Comparison of ENCODE assay signal across 8 cellular contexts in the genomic region with DNA sequence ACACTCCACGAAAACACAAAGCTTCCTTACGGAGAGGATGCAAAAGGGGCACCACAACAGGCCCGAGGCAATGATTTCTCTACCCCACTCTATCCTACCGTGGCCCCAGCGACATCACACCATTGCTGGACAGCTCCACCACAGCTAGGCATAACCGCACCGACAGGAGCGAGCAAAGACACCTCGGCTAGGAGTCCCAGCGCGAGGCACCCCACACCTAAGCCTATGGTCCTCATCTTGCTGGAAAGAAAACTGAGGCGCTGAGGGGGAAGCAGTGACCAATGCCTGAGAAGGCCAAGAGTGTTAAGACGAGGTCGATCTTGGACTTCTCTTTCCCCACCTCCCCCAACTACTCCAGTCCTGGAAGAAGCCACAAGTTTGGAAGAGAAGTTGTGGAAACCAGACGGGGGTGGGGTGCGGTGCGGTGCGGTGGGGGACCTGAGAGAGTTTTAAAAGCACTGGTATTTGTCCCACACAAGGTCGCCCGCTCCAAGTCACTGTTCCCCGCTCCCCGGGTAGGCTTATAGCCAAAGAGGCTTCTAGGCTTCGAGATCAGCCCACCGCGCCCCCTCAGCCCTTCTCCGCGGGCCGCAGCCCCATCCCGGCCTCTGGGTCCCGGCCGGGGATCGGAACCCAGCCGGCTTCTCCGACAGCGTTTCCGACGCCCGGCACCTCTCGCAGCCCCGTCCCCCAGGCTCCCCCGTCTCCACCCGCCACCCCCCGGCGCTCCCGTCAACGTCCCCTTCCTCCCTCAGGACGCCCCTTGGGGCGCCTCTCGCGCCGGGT. TPM values are rescaled to one million over a fixed set of nuclear protein-coding genes. Genes with fewer than 3 reads are reported as not detected.
A peak's percentile ranks its signal among the peaks of the same experiment; 100 is the strongest.
DNase-seq lines count a peak whose midpoint lies in the region; ATAC-seq lines count a peak whose summit lies in the region.

No MANE protein-coding gene starts in this region.

- peak overlapping the region; percentile 60 for H3K27ac Mint-ChIP-seq in activated CD8-positive, alpha-beta T cell treated with anti-CD3 and anti-CD28 coated beads, Interleukin-2, amount 10 ng/mL, durations not matched to agents 7 days and 5 days

- CTCF ChIA-PET in activated CD8-positive, alpha-beta T cell treated with anti-CD3 and anti-CD28 coated beads, Interleukin-2, amount 10 ng/mL, durations not matched to agents 7 days and 5 days (lab: Charles Lee): interaction anchor here (3.4 kb wide), 1 partner anchor 66 kb away, joined by 17 read pairs; no protein-coding TSS in a partner anchor

- H3K27me3 Mint-ChIP-seq in activated CD8-positive, alpha-beta T cell treated with anti-CD3 and anti-CD28 coated beads, Interleukin-2, amount 10 ng/mL, durations not matched to agents 7 days and 5 days (ENCODE audit: low read depth): peaks cover 4% of the 10 kb centered on the region

- POLR2A ChIA-PET in activated CD8-positive, alpha-beta T cell treated with anti-CD3 and anti-CD28 coated beads, Interleukin-2, amount 10 ng/mL, durations not matched to agents 7 days and 5 days (lab: Charles Lee): interaction anchor here (0.6 to 1.8 kb wide), 2 partner anchors 36 to 72 kb away, joined by 3 to 5 read pairs; partner anchors contain the start of gene PTMA

- peak overlapping the region; percentile 77 for H3K4me3 ChIP-seq in GM08714 (ENCODE audit: low read length)

- H3K36me3 Mint-ChIP-seq in activated CD8-positive, alpha-beta T cell treated with anti-CD3 and anti-CD28 coated beads, Interleukin-2, amount 10 ng/mL, durations not matched to agents 7 days and 5 days (ENCODE audit: low read depth): peaks cover 4% of the 10 kb centered on the region

- H3K4me3 Mint-ChIP-seq in activated CD8-positive, alpha-beta T cell treated with anti-CD3 and anti-CD28 coated beads, Interleukin-2, amount 10 ng/mL, durations not matched to agents 7 days and 5 days: peak overlapping the region; percentile 94

- peak; percentile 30 for DNase-seq in activated CD8-positive, alpha-beta T cell treated with anti-CD3 and anti-CD28 coated beads, Interleukin-2, amount 10 ng/mL, durations not matched to agents 7 days and 5 days
- DNase-seq in germinal center (ENCODE audit: low spot score) (peak; percentile 43), renal cortical epithelial cell (ENCODE audit: low read depth) (peak; percentile 17), Ammon's horn (ENCODE audit: low spot score) (no peak), DMS 273 treated with DMSO at 0.1 percent for 48 hours (lab: John Stamatoyannopoulos, UW) (no peak)

- peak; percentile 7 for ATAC-seq in HG03103 (IDR thresholded peaks at IDR 0.05; ENCODE audit: low read depth, unreplicated experiment)
- ATAC-seq in activated CD8-positive, alpha-beta T cell treated with anti-CD3 and anti-CD28 coated beads, Interleukin-2, amount 10 ng/mL, durations not matched to agents 7 days and 5 days: no peak
- no peak for ATAC-seq in HG03135 (IDR thresholded peaks at IDR 0.05; ENCODE audit: unreplicated experiment)

- H3K4me1 Mint-ChIP-seq in activated CD8-positive, alpha-beta T cell treated with anti-CD3 and anti-CD28 coated beads, Interleukin-2, amount 10 ng/mL, durations not matched to agents 7 days and 5 days (ENCODE audit: low read depth): peaks cover 36% of the 10 kb centered on the region

- no peaks in the 10 kb centered on the region for H3K9me3 Mint-ChIP-seq in activated CD8-positive, alpha-beta T cell treated with anti-CD3 and anti-CD28 coated beads, Interleukin-2, amount 10 ng/mL, durations not matched to agents 7 days and 5 days (ENCODE audit: insufficient read depth)

RNA-seq across cellular contexts. Expression of gene PDE6D, which starts 0.8 kb away (rescaled TPM):
- total RNA-seq in activated CD8-positive, alpha-beta T cell treated with anti-CD3 and anti-CD28 coated beads, Interleukin-2, amount 10 ng/mL, durations not matched to agents 7 days and 5 days: 10 to 100 TPM; 31.9 to 35.1 TPM
- total RNA-seq in renal cortical epithelial cell: 19.1 and 25.0 TPM in 2 replicates

RNA-seq across cellular contexts. Expression of gene COPS7B, which starts 5.9 kb away (rescaled TPM):
- total RNA-seq in activated CD8-positive, alpha-beta T cell treated with anti-CD3 and anti-CD28 coated beads, Interleukin-2, amount 10 ng/mL, durations not matched to agents 7 days and 5 days: 10 to 100 TPM; 47.5 to 47.7 TPM
- 7.8 and 16.8 TPM in 2 replicates for total RNA-seq in renal cortical epithelial cell

Comparison
In these comparisons a context has a peak if more than half of its experiments do, and no peak if none do; other contexts are left out.
1. DNase-seq: peak in activated CD8-positive, alpha-beta T cell treated with anti-CD3 and anti-CD28 coated beads, Interleukin-2, amount 10 ng/mL, durations not matched to agents 7 days and 5 days (single experiment), germinal center (single experiment) and renal cortical epithelial cell (single experiment); none in Ammon's horn (single experiment) and DMS 273 treated with DMSO at 0.1 percent for 48 hours (single experiment).